Comparison of ENCODE assay signal across 7 cellular contexts in the genomic region with DNA sequence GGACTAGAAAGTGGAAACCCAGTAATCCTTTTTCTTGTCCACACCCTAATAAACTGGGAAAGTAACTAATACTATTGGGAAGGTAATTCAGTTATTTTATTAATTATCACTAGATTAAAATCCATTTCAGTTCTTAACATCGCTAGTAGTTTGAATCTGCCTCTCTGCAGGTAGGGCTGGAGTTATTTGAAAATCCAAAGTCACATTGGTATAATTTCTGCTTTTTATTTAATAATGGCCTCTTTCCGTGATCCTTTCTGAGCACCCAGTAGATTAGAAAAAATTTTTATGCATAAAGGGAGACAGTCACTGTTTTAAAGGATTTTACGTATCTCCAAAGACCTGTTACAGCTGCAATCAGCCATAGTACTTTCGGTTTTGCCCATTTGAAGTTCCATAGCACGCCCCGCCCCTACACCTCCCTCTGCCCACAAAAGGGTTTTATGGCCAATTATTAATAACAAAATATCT. TPM values are rescaled to one million over a fixed set of nuclear protein-coding genes. Genes with fewer than 3 reads are reported as not detected.
DNase-seq lines count a peak whose midpoint lies in the region; FAIRE-seq and TF ChIP-seq lines count a peak whose summit lies in the region.

No MANE protein-coding gene starts in this region.

- peaks cover 5% of the 10 kb centered on the region for H3K4me1 ChIP-seq in mammary epithelial cell (ENCODE audit: insufficient read depth, low read length)

- peak overlapping the region; percentile 93 for H3K4me2 ChIP-seq in mammary epithelial cell (ENCODE audit: insufficient read depth, low read depth, low read length)

- intact Hi-C loops in mammary epithelial cell (cut with micrococcal nuclease) = no loop called here

- H3K27ac Mint-ChIP-seq in T-helper 2 cell treated with Interferon-gamma antibody and Interleukin-4, amounts not matched to agents 5 μg/mL and 100 μg/mL, for 36 hours = peak overlapping the region; percentile 94

- FAIRE-seq in GM12892 (lab: Jason Lieb, UNC) = peak; percentile 83

- H3K27me3 ChIP-seq in H7 (ENCODE audit: control insufficient read depth, insufficient read depth, low read length) (no peaks in the 10 kb centered on the region), mammary epithelial cell (ENCODE audit: insufficient read depth, low read length) (no peaks in the 10 kb centered on the region)

- in situ Hi-C loops in mammary epithelial cell (cut with MboI; ENCODE audit: low sequenced_read_pairs in 2 of 2) = loop anchor here in 1 of 2 donors (25.0 kb wide), 1 partner anchor 387 kb away; a partner anchor contains a TSS

- H3K79me2 ChIP-seq in mammary epithelial cell (ENCODE audit: insufficient read depth, low read length) = peaks cover 43% of the 10 kb centered on the region

- no peak for TF ChIP-seq CTCF in mammary epithelial cell (conservative IDR thresholded peaks at IDR 0.05 in 1 of 2, IDR thresholded peaks at IDR 0.05 in 1 of 2; ENCODE audit: extremely low read depth in 1 of 2, insufficient read depth in 1 of 2, low read depth in 1 of 2, low read length in 2 of 2)

- H4K20me1 ChIP-seq in mammary epithelial cell (ENCODE audit: insufficient read depth, low read length) = no peaks in the 10 kb centered on the region

- peak overlapping the region; percentile 66 for H3K9ac ChIP-seq in mammary epithelial cell (ENCODE audit: insufficient read depth, low read length)

- H2AFZ ChIP-seq in mammary epithelial cell (ENCODE audit: low read depth, low read length) = peak overlapping the region; percentile 81

- H3K36me3 ChIP-seq in H7 (replicated peaks; ENCODE audit: control insufficient read depth, insufficient read depth, low read length) = peaks cover 5% of the 10 kb centered on the region
- peaks cover 14% of the 10 kb centered on the region for H3K36me3 ChIP-seq in mammary epithelial cell (ENCODE audit: insufficient read depth, low read length)

- H3K27ac ChIP-seq in mammary epithelial cell (ENCODE audit: insufficient read depth, low read depth, low read length) = peak overlapping the region; percentile 53

- no peaks in the 10 kb centered on the region for H3K27me3 Mint-ChIP-seq in T-helper 2 cell treated with Interferon-gamma antibody and Interleukin-4, amounts not matched to agents 5 μg/mL and 100 μg/mL, for 36 hours (ENCODE audit: low read depth)

- CTCF ChIA-PET in mammary epithelial cell (lab: Charles Lee; ENCODE audit: low non-redundant PET) = no interaction called here

- H3K9me3 ChIP-seq in mammary epithelial cell (replicated peaks; ENCODE audit: insufficient read depth, low read length) = no peaks in the 10 kb centered on the region

- dilution Hi-C loops in mammary epithelial cell (cut with HindIII; ENCODE audit: low sequenced_read_pairs) = no loop called here

- no TSS peak for BruUV-seq in mammary epithelial cell (replicated peaks; lab: Mats Ljungman, UMichigan)

- WGBS in mammary epithelial cell (ENCODE audit: low coverage, missing lambda C conversion rate) = 1% methylated on average over 6 of the region's 6 CpGs

- H3K4me3 ChIP-seq in H7 (ENCODE audit: insufficient read depth, low read depth, low read length) (peak overlapping the region; percentile 92), mammary epithelial cell (replicated peaks in 1 of 3; ENCODE audit: insufficient read depth in 1 of 3, low read depth in 2 of 3, low read length in 3 of 3) (peak overlapping the region; percentile 72 to 96 (median 86))

- H3K4me3 Mint-ChIP-seq in T-helper 2 cell treated with Interferon-gamma antibody and Interleukin-4, amounts not matched to agents 5 μg/mL and 100 μg/mL, for 36 hours = peak overlapping the region; percentile 92

- DNase-seq in GM12892 (ENCODE audit: insufficient read length) (no peak), H7 (peak; percentile 48), Kasumi-1 (lab: John Stamatoyannopoulos, UW) (peak; percentile 65 to 86), mammary epithelial cell (peak; percentile 40), inferior parietal cortex (ENCODE audit: extremely low spot score) (peak; percentile 53)
- peak; percentile 44 for DNase-seq in T-helper 2 cell treated with Interferon-gamma antibody and Interleukin-4, amounts not matched to agents 5 μg/mL and 100 μg/mL, for 36 hours (ENCODE audit: low spot score)
- peak; percentile 46 to 57 for DNase-seq in stimulated activated CD4-positive, alpha-beta T cell treated with anti-CD3 and anti-CD28 coated beads, Interleukin-2, amount 100 ng/mL, for 24 hours

- H3K36me3 Mint-ChIP-seq in T-helper 2 cell treated with Interferon-gamma antibody and Interleukin-4, amounts not matched to agents 5 μg/mL and 100 μg/mL, for 36 hours (ENCODE audit: low read depth) = peaks cover 42% of the 10 kb centered on the region

- peaks cover 5% of the 10 kb centered on the region for H3K9me3 Mint-ChIP-seq in T-helper 2 cell treated with Interferon-gamma antibody and Interleukin-4, amounts not matched to agents 5 μg/mL and 100 μg/mL, for 36 hours

- peaks cover 38% of the 10 kb centered on the region for H3K4me1 Mint-ChIP-seq in T-helper 2 cell treated with Interferon-gamma antibody and Interleukin-4, amounts not matched to agents 5 μg/mL and 100 μg/mL, for 36 hours (ENCODE audit: low read depth)

- no peak for TF ChIP-seq POLR2A in GM12892 (IDR thresholded peaks at IDR 0.05; ENCODE audit: low read depth, low read length)

RNA-seq across cellular contexts. Expression of a gene that starts 0.6 kb away (rescaled TPM):
- 106 TPM for polyA plus RNA-seq in GM12892 (2012; ENCODE audit: missing spikeins)
- total RNA-seq in H7 (2014; rRNA removed; shearing (Covaris generic)) = 157 and 184 TPM in 2 replicates
- 100 to 1,000 TPM; 119 to 217 TPM for total RNA-seq in mammary epithelial cell
- polyA plus RNA-seq in mammary epithelial cell = 83.8 TPM
- 98.0 TPM for polyA minus RNA-seq in mammary epithelial cell

RNA-seq across cellular contexts. Expression of a gene that starts 20.0 kb away (rescaled TPM):
- polyA plus RNA-seq in GM12892 (2012; ENCODE audit: missing spikeins) = 302 TPM
- total RNA-seq in H7 (2014; rRNA removed; shearing (Covaris generic)) = 214 and 252 TPM in 2 replicates
- total RNA-seq in mammary epithelial cell = 100 to 1,000 TPM; 107 to 154 TPM
- 162 TPM for polyA plus RNA-seq in mammary epithelial cell
- polyA minus RNA-seq in mammary epithelial cell = 147 TPM
